ENCODE assay signal across 22 cellular contexts in the genomic region with DNA sequence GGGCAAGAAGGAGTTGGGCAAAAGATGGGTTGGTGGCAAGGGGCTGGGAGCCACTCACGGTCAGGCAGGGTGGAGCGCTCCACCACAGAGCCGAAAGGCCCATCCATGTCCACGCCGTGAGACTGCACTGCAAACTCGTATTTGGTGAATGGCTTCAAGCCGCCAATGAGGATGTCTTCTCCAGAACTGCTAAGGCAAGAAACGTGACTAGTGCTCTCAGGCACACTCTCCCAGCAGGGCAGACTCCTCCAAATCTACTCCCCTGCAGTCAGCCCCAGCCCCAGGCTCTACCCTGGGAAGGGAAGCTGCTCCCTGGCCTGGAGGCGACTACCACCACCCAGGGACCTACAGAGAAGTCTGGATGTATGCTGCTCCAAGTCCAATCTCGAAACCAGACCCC. TPM values are rescaled to one million over a fixed set of nuclear protein-coding genes. Genes with fewer than 3 reads are reported as not detected.
DNase-seq lines count a peak whose midpoint lies in the region; ATAC-seq and TF ChIP-seq lines count a peak whose summit lies in the region.
"Had no signal": no experiment of that assay in that cellular context is flagged by ENCODE, and none has a peak within 500 bp of the region (broad histone marks: within the 10 kb centered on the region; RNA-seq: fewer than 3 reads in every experiment).

No MANE protein-coding gene starts in this region.

- 88 to 90% (median 89%) methylated on average over 10 of the region's 10 CpGs for WGBS in heart left ventricle, 4 donors
- WGBS in aorta, 2 donors = 90 to 92% methylated on average over 10 of the region's 10 CpGs

- TF ChIP-seq POLR2A in heart left ventricle (IDR thresholded peaks at IDR 0.05) = no peak

- H3K4me1 ChIP-seq in left ventricle myocardium inferior (peaks cover 36% of the 10 kb centered on the region), heart left ventricle (peaks cover 0 to 29% (median 16%) of the 10 kb centered on the region in 12 donors), aorta (ENCODE audit: control insufficient read depth in 1 of 2, insufficient read depth in 2 of 2, low read length in 2 of 2) (no peaks in the 10 kb centered on the region)

- H3K9me3 ChIP-seq in left ventricle myocardium inferior (replicated peaks) (no peaks in the 10 kb centered on the region), heart left ventricle (no peaks in the 10 kb centered on the region), aorta (ENCODE audit: control insufficient read depth, low read length) (no peaks in the 10 kb centered on the region)
- H3K9me3 ChIP-seq: A549; BE2C; BLaER1 treated with 17β-estradiol and CSF1 and Interleukin-3, amounts not matched to agents 10 nM and 100 nM had no signal

- peaks cover 12% of the 10 kb centered on the region for H3K27me3 ChIP-seq in left ventricle myocardium inferior (ENCODE audit: low read depth)
- peaks cover 0 to 3% (median 0%) of the 10 kb centered on the region in 9 donors for H3K27me3 ChIP-seq in heart left ventricle
- no peaks in the 10 kb centered on the region for H3K27me3 ChIP-seq in aorta (ENCODE audit: control insufficient read depth in 1 of 2, insufficient read depth in 2 of 2, low read length in 1 of 2)
- H3K27me3 ChIP-seq: BE2C had no signal

- DNase-seq in left ventricle myocardium inferior (peak; percentile 2), heart left ventricle (no peak), islet precursor cell (peak; percentile 54), aorta (peak; percentile 15 to 35)
- DNase-seq: 8988T; ACHN; AML-193; BE2C; CD4-positive, alpha-beta T cell; CD8-positive, alpha-beta memory T cell; DMS 273 treated with DMSO at 0.1 percent for 48 hours; DMS79; EL; GF-D8; GM23248; H9 had no signal

- no peaks in the 10 kb centered on the region for H3K36me3 ChIP-seq in left ventricle myocardium inferior
- no peaks in the 10 kb centered on the region for H3K36me3 ChIP-seq in heart left ventricle
- no peaks in the 10 kb centered on the region for H3K36me3 ChIP-seq in aorta (ENCODE audit: control insufficient read depth in 1 of 2, insufficient read depth in 2 of 2, low read length in 1 of 2)
- H3K36me3 ChIP-seq: BE2C; BLaER1 treated with 17β-estradiol and CSF1 and Interleukin-3, amounts not matched to agents 10 nM and 100 nM had no signal

- H3K4me3 ChIP-seq in left ventricle myocardium inferior (no peak overlapping the region), heart left ventricle (no peak overlapping the region), aorta (ENCODE audit: low read length in 2 of 2) (no peak overlapping the region)
- H3K4me3 ChIP-seq: A549; BLaER1 treated with 17β-estradiol and CSF1 and Interleukin-3, amounts not matched to agents 10 nM and 100 nM; GM23248 had no signal

- TF ChIP-seq CTCF in left ventricle myocardium inferior (IDR thresholded peaks at IDR 0.05; ENCODE audit: borderline replicate concordance) (no peak), heart left ventricle (IDR thresholded peaks at IDR 0.05) (no peak)

- no peak for ATAC-seq in heart left ventricle
- no peak for ATAC-seq in aorta (ENCODE audit: low FRiP score)
- no peak for ATAC-seq in esophagus mucosa
- ATAC-seq in GM18870 (IDR thresholded peaks at IDR 0.05; ENCODE audit: unreplicated experiment) = no peak
- ATAC-seq: A549, HCT116 had no signal

- no peak overlapping the region for H3K27ac ChIP-seq in left ventricle myocardium inferior (replicated peaks)
- no peak overlapping the region for H3K27ac ChIP-seq in heart left ventricle
- H3K27ac ChIP-seq in aorta (ENCODE audit: low read depth in 1 of 2, low read length in 2 of 2) = no peak overlapping the region
- H3K27ac ChIP-seq: A549; BLaER1 treated with 17β-estradiol and CSF1 and Interleukin-3, amounts not matched to agents 10 nM and 100 nM; GM23248 had no signal

- intact Hi-C loops in left ventricle myocardium inferior (cut with micrococcal nuclease) = loop anchor here (5.0 kb wide), 1 partner anchor 72 kb away; no protein-coding TSS in a partner anchor
- intact Hi-C loops in heart left ventricle (cut with DNase I) = loop anchor here in 3 of 10 donors (10.0 kb wide), 2 partner anchors 174 to 194 kb away; partner anchors contain the start of gene CILP (in 1 of the 3)
- intact Hi-C loops in aorta (cut with DNase I) = no loop called here

RNA-seq across cellular contexts. Expression of gene IGDCC3, which starts 11.4 kb away (rescaled TPM):
- total RNA-seq in left ventricle myocardium inferior = 0.16 TPM
- under 1 TPM in 3 of 9 donors, not detected in 6; 0.09 to 0.33 (median 0.22) TPM for total RNA-seq in heart left ventricle
- under 1 TPM in 1 of 2 donors, not detected in 1; 0.07 TPM for polyA plus RNA-seq in heart left ventricle
- not detected for total RNA-seq in aorta
- polyA plus RNA-seq in aorta = not detected
- 0.08 TPM for total RNA-seq in esophagus mucosa
- total RNA-seq: CD4-positive, alpha-beta T cell; CD8-positive, alpha-beta memory T cell; GM23248 had no signal
- polyA plus RNA-seq: CD14-positive monocyte; CD8-positive, alpha-beta memory T cell; GM23248 had no signal

RNA-seq across cellular contexts. Expression of gene IGDCC4, which starts 33.5 kb away (rescaled TPM):
- total RNA-seq in left ventricle myocardium inferior (0.96 TPM), heart left ventricle (1 to 10 TPM in 4 of 9 donors, under 1 TPM in 5; 0.25 to 2.7 (median 0.75) TPM), aorta (10 to 100 TPM in 1 of 2 donors, under 1 TPM in 1; 0.45 to 14.2 TPM), esophagus mucosa (0.60 TPM)
- polyA plus RNA-seq in heart left ventricle (under 1 TPM; 0.22 to 0.80 TPM), aorta (not detected)
- total RNA-seq: CD4-positive, alpha-beta T cell had no signal
- polyA plus RNA-seq: CD14-positive monocyte; CD8-positive, alpha-beta memory T cell had no signal

Comparison
In these comparisons a context has a peak if more than half of its experiments do, and no peak if none do; other contexts are left out.
1. DNase-seq: peak in left ventricle myocardium inferior (single experiment), islet precursor cell (single experiment) and aorta (2 of 2); none in heart left ventricle (0 of 5).